ENCODE assay signal across 19 cellular contexts in genomic region chr6:48150701-48151100, GRCh38. TPM values are rescaled to one million over a fixed set of nuclear protein-coding genes. Genes with fewer than 3 reads are reported as not detected.
"Had no signal": no experiment of that assay in that cellular context is flagged by ENCODE, and none has a peak within 500 bp of the region (broad histone marks: within the 10 kb centered on the region; RNA-seq: fewer than 3 reads in every experiment).

No MANE protein-coding gene starts in this region.

- H3K4me3 ChIP-seq: body of pancreas, right atrium auricular region, tibial nerve, uterus had no signal

- H3K27me3 ChIP-seq: body of pancreas, right atrium auricular region, tibial nerve, uterus had no signal

- H3K27ac ChIP-seq: body of pancreas, right atrium auricular region, tibial nerve, uterus had no signal

- DNase-seq: activated CD4-positive, alpha-beta T cell treated with anti-CD3 and anti-CD28 coated beads, Interleukin-2, amount 10 ng/mL, durations not matched to agents 24 days and 14 days; activated CD8-positive, alpha-beta T cell treated with anti-CD3 and anti-CD28 coated beads, Interleukin-2, amount 10 ng/mL, durations not matched to agents 7 days and 5 days; activated naive CD4-positive, alpha-beta T cell treated with Interleukin-2 at 50 U/mL for 16 hours; activated naive CD8-positive, alpha-beta T cell treated with anti-CD3 and anti-CD28 coated beads, Interleukin-2, amount 10 ng/mL, durations not matched to agents 7 days and 5 days; activated T-cell treated with anti-CD3 and anti-CD28 coated beads, Interleukin-2, amount 50 U/mL, for 24 hours; body of pancreas; caudate nucleus; endodermal cell; foreskin melanocyte; glutamatergic neuron; hippocampal formation; left cardiac atrium; nephron progenitor cell; occipital lobe; stimulated activated naive CD8-positive, alpha-beta T cell treated with anti-CD3 and anti-CD28 coated beads, Interleukin-15, Interleukin-2, amounts not matched to agents 100 U/mL and 50 U/mL, for 24 hours; uterus had no signal

- ATAC-seq: activated CD8-positive, alpha-beta T cell treated with anti-CD3 and anti-CD28 coated beads, Interleukin-2, amount 10 ng/mL, durations not matched to agents 7 days and 5 days; body of pancreas; left cardiac atrium; stimulated activated naive CD8-positive, alpha-beta T cell treated with anti-CD3 and anti-CD28 coated beads, Interleukin-15, Interleukin-2, amounts not matched to agents 100 U/mL and 50 U/mL, for 24 hours had no signal

- H3K36me3 ChIP-seq: right atrium auricular region, tibial nerve, uterus had no signal

- H3K4me1 ChIP-seq: body of pancreas, right atrium auricular region, tibial nerve, uterus had no signal

RNA-seq across cellular contexts. Expression of gene PTCHD4, which starts 39.7 kb away (rescaled TPM):
- total RNA-seq: activated CD4-positive, alpha-beta T cell treated with anti-CD3 and anti-CD28 coated beads, Interleukin-2, amount 10 ng/mL, durations not matched to agents 24 days and 14 days; activated CD8-positive, alpha-beta T cell treated with anti-CD3 and anti-CD28 coated beads, Interleukin-2, amount 10 ng/mL, durations not matched to agents 7 days and 5 days; activated naive CD8-positive, alpha-beta T cell treated with anti-CD3 and anti-CD28 coated beads, Interleukin-2, amount 10 ng/mL, durations not matched to agents 7 days and 5 days; activated T-helper 2 cell treated with anti-CD3 and anti-CD28 coated beads, Interferon-gamma antibody, Interleukin-2, Interleukin-4, amounts not matched to agents 10 μg/mL and 5 μg/mL and 100 μg/mL, durations not matched to agents 14 hours and 24 hours and 36 hours had no signal
